In the genomic region with DNA sequence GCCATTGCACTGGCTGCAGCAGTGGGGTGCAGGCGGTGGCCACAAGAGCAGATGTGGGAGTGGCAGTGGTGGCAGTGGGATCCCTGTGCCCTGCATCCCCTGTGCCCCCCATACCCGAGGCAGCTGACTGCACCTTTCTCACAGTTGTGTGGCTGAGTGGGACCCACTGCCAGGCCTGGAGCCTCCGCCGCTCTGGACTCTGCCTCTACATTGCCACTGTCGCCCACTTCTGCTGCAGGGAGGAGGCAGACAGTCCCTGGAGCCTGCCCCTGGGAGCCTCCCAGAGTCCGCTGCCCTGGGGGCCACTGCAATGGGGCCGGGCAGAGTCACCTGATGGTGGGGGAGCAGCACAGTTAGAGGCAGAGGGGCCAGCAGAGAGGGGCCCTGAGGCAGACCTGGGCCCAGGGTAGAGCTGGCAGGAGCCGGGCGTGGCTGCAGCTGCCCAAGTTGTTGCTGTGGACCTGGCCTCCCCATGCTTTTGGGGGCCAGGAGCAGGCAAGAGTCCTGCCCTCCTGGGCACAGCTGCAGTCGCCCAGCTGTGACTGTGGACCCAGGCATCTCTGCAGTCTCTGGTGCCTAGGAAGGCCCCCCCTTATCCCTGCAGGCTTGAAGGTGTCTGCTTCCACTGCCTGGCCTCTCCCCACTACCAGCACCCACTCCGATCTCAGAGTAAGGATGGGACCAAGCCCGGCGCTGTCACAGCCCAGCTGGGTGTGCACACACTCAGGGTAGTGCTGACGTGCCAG, we compare ENCODE assay signal across 30 cellular contexts.
"Had no signal": no experiment of that assay in that cellular context is flagged by ENCODE, and none has a peak within 500 bp of the region (broad histone marks: within the 10 kb centered on the region; RNA-seq: fewer than 3 reads in every experiment).

No MANE protein-coding gene starts in this region.

- H3K36me3 Mint-ChIP-seq: activated CD4-positive, alpha-beta memory T cell treated with anti-CD3 and anti-CD28 coated beads for 36 hours; activated naive CD4-positive, alpha-beta T cell treated with anti-CD3 and anti-CD28 coated beads, Interleukin-2, amount 50 U/mL, for 24 hours had no signal

- H3K36me3 ChIP-seq: brain microvascular endothelial cell, Peyer's patch, SJSA1, WERI-Rb-1 had no signal

- H3K9me3 Mint-ChIP-seq: activated naive CD4-positive, alpha-beta T cell treated with anti-CD3 and anti-CD28 coated beads, Interleukin-2, amount 50 U/mL, for 24 hours; activated naive CD8-positive, alpha-beta T cell treated with anti-CD3 and anti-CD28 coated beads, Interleukin-2, amount 50 U/mL, for 24 hours; activated T-cell treated with anti-CD3 and anti-CD28 coated beads, Interleukin-2, amount 50 U/mL, for 72 hours; activated T-helper 2 cell treated with anti-CD3 and anti-CD28 coated beads, Interferon-gamma antibody, Interleukin-2, Interleukin-4, amounts not matched to agents 10 μg/mL and 5 μg/mL and 100 μg/mL, durations not matched to agents 14 hours and 24 hours and 36 hours; T-helper 1 cell treated with Interleukin-12 subunit alpha and Interleukin-12 subunit beta and Interleukin-4 antibody, amounts not matched to agents 30 μg/mL and 1 μg/mL, for 36 hours had no signal

- H3K27me3 Mint-ChIP-seq: activated naive CD4-positive, alpha-beta T cell treated with anti-CD3 and anti-CD28 coated beads, Interleukin-2, amount 50 U/mL, for 24 hours had no signal

- H3K27ac ChIP-seq: brain microvascular endothelial cell, Peyer's patch, SJSA1, WERI-Rb-1 had no signal

- H3K4me2 ChIP-seq: SK-N-SH had no signal

- DNase-seq: activated CD4-positive, alpha-beta memory T cell treated with anti-CD3 and anti-CD28 coated beads for 36 hours; activated CD4-positive, alpha-beta T cell treated with anti-CD3 and anti-CD28 coated beads, Interleukin-2, amount 50 U/mL, for 1 hour; activated CD4-positive, CD25-positive, alpha-beta regulatory T cell; activated gamma-delta T cell; activated naive CD4-positive, alpha-beta T cell treated with Interleukin-2 at 50 U/mL for 16 hours; activated naive CD8-positive, alpha-beta T cell treated with anti-CD3 and anti-CD28 coated beads, Interleukin-2, amount 50 U/mL, for 24 hours; activated T-cell treated with anti-CD3 and anti-CD28 coated beads, Interleukin-2, amount 50 U/mL, for 1 hour; activated T-cell treated with anti-CD3 and anti-CD28 coated beads, Interleukin-2, amount 50 U/mL, for 72 hours; anterior cingulate cortex; brain microvascular endothelial cell; central memory CD4-positive, alpha-beta T cell; IMR-90; NCI-H1105; NCI-H1417 treated with DMSO at 0.1 percent for 48 hours; NCI-H187 treated with DMSO at 0.1 percent for 48 hours; NCI-H2081; NCI-H345; NCI-H524 treated with DMSO at 0.1 percent for 48 hours; PC-3; Peyer's patch; RPMI8226; SHP77 treated with DMSO at 0.1 percent for 48 hours; SK-N-SH; T1000; WERI-Rb-1 had no signal

- ATAC-seq: activated naive CD8-positive, alpha-beta T cell treated with anti-CD3 and anti-CD28 coated beads, Interleukin-2, amount 50 U/mL, for 24 hours; activated T-cell treated with anti-CD3 and anti-CD28 coated beads, Interleukin-2, amount 50 U/mL, for 72 hours; K562; PC-3 had no signal

- H3K9ac ChIP-seq: SK-N-SH had no signal

- H3K27ac Mint-ChIP-seq: activated CD4-positive, alpha-beta memory T cell treated with anti-CD3 and anti-CD28 coated beads for 36 hours; activated naive CD4-positive, alpha-beta T cell treated with anti-CD3 and anti-CD28 coated beads, Interleukin-2, amount 50 U/mL, for 24 hours; activated naive CD8-positive, alpha-beta T cell treated with anti-CD3 and anti-CD28 coated beads, Interleukin-2, amount 50 U/mL, for 24 hours; activated T-cell treated with anti-CD3 and anti-CD28 coated beads, Interleukin-2, amount 50 U/mL, for 72 hours; activated T-helper 2 cell treated with anti-CD3 and anti-CD28 coated beads, Interferon-gamma antibody, Interleukin-2, Interleukin-4, amounts not matched to agents 10 μg/mL and 5 μg/mL and 100 μg/mL, durations not matched to agents 14 hours and 24 hours and 36 hours; T-helper 1 cell treated with Interleukin-12 subunit alpha and Interleukin-12 subunit beta and Interleukin-4 antibody, amounts not matched to agents 30 μg/mL and 1 μg/mL, for 36 hours had no signal

- H3K4me1 ChIP-seq: Peyer's patch, SJSA1 had no signal

- H3K4me3 Mint-ChIP-seq: activated CD4-positive, alpha-beta memory T cell treated with anti-CD3 and anti-CD28 coated beads for 36 hours; activated naive CD4-positive, alpha-beta T cell treated with anti-CD3 and anti-CD28 coated beads, Interleukin-2, amount 50 U/mL, for 24 hours; activated naive CD8-positive, alpha-beta T cell treated with anti-CD3 and anti-CD28 coated beads, Interleukin-2, amount 50 U/mL, for 24 hours; activated T-cell treated with anti-CD3 and anti-CD28 coated beads, Interleukin-2, amount 50 U/mL, for 72 hours had no signal

- H3K9me3 ChIP-seq: Peyer's patch, SJSA1, SK-N-SH had no signal

- H3K27me3 ChIP-seq: brain microvascular endothelial cell, Peyer's patch had no signal

- H3K4me3 ChIP-seq: K562, Peyer's patch, SJSA1 had no signal
